In genomic region chr14:24630872-24631477, GRCh38 we compare ENCODE assay signal across 14 cellular contexts. TPM values are rescaled to one million over a fixed set of nuclear protein-coding genes. Genes with fewer than 3 reads are reported as not detected.
DNase-seq lines count a peak whose midpoint lies in the region; ATAC-seq and TF ChIP-seq lines count a peak whose summit lies in the region.
"Had no signal": no experiment of that assay in that cellular context is flagged by ENCODE, and none has a peak within 500 bp of the region (broad histone marks: within the 10 kb centered on the region; RNA-seq: fewer than 3 reads in every experiment).

No MANE protein-coding gene starts in this region.

- H3K4me1 ChIP-seq in HCT116 (ENCODE audit: control insufficient read depth in 1 of 2, insufficient read depth in 2 of 2, low read length in 2 of 2) (no peaks in the 10 kb centered on the region; a peak in 1 of 4 replicates), mammary epithelial cell (ENCODE audit: insufficient read depth, low read length) (no peaks in the 10 kb centered on the region), osteoblast (ENCODE audit: insufficient read depth, low read length) (no peaks in the 10 kb centered on the region)
- H3K4me1 ChIP-seq: heart left ventricle had no signal

- no peak for TF ChIP-seq POLR2A in HCT116 (IDR thresholded peaks at IDR 0.05; ENCODE audit: borderline replicate concordance, extremely low read depth, insufficient read depth, insufficient read length)

- H4K20me1 ChIP-seq in HCT116 (ENCODE audit: insufficient read depth) (no peaks in the 10 kb centered on the region), mammary epithelial cell (ENCODE audit: insufficient read depth, low read length) (no peaks in the 10 kb centered on the region), osteoblast (ENCODE audit: insufficient read depth, low read length) (no peaks in the 10 kb centered on the region)

- H3K27ac ChIP-seq in HCT116 (ENCODE audit: low read depth, low read length): no peak overlapping the region
- no peak overlapping the region for H3K27ac ChIP-seq in mammary epithelial cell (ENCODE audit: insufficient read depth, low read depth, low read length)
- H3K27ac ChIP-seq in osteoblast (ENCODE audit: low read depth, low read length): no peak overlapping the region
- H3K27ac ChIP-seq: heart left ventricle, thoracic aorta had no signal

- H3K9me3 ChIP-seq in HCT116 (ENCODE audit: control insufficient read depth in 1 of 2, insufficient read depth in 1 of 2, low read depth in 1 of 2, low read length in 2 of 2) (no peaks in the 10 kb centered on the region), mammary epithelial cell (replicated peaks; ENCODE audit: insufficient read depth, low read length) (no peaks in the 10 kb centered on the region), osteoblast (ENCODE audit: low read depth, low read length) (no peaks in the 10 kb centered on the region)
- H3K9me3 ChIP-seq: heart left ventricle, thoracic aorta had no signal

- H3K79me2 ChIP-seq in HCT116 (ENCODE audit: insufficient read depth, low read length) (no peaks in the 10 kb centered on the region), mammary epithelial cell (ENCODE audit: insufficient read depth, low read length) (no peaks in the 10 kb centered on the region), osteoblast (ENCODE audit: insufficient read depth, low read length) (no peaks in the 10 kb centered on the region)

- in situ Hi-C loops in mammary epithelial cell (cut with MboI; ENCODE audit: low sequenced_read_pairs in 2 of 2): no loop called here

- H3K36me3 ChIP-seq in HCT116 (ENCODE audit: control insufficient read depth in 1 of 2, insufficient read depth in 2 of 2, low read length in 2 of 2): no peaks in the 10 kb centered on the region
- H3K36me3 ChIP-seq in mammary epithelial cell (ENCODE audit: insufficient read depth, low read length): no peaks in the 10 kb centered on the region
- no peaks in the 10 kb centered on the region for H3K36me3 ChIP-seq in osteoblast (ENCODE audit: insufficient read depth, low read length)
- H3K36me3 ChIP-seq: heart left ventricle, thoracic aorta had no signal

- H3K4me1 Mint-ChIP-seq in nephron progenitor cell: no peaks in the 10 kb centered on the region
- H3K4me1 Mint-ChIP-seq: activated B cell treated with CpG ODN at 0.5 μM for 24 hours, brain had no signal

- no peaks in the 10 kb centered on the region for H3K9me2 ChIP-seq in HCT116 (ENCODE audit: insufficient read depth)

- no TSS peak for BruUV-seq in HCT116 (replicated peaks; lab: Mats Ljungman, UMichigan)
- no TSS peak for BruUV-seq in mammary epithelial cell (replicated peaks; lab: Mats Ljungman, UMichigan)

- no peak overlapping the region for H3K9ac ChIP-seq in HCT116 (ENCODE audit: low read length)
- H3K9ac ChIP-seq in mammary epithelial cell (ENCODE audit: insufficient read depth, low read length): no peak overlapping the region

- no peaks in the 10 kb centered on the region for H3K36me3 Mint-ChIP-seq in nephron progenitor cell (ENCODE audit: low read depth)
- H3K36me3 Mint-ChIP-seq: brain had no signal

- DNase-seq in HCT116 (ENCODE audit: low read depth, low spot score) (no peak), NCI-H226 (peak; percentile 36), mammary epithelial cell (peak; percentile 53), osteoblast (ENCODE audit: insufficient read length, low spot score, missing footprints) (peak; percentile 52), C1 segment of cervical spinal cord (lab: John Stamatoyannopoulos, UW) (no peak), NOMO-1 treated with dmso at 0.1 percent for 144 hours (lab: John Stamatoyannopoulos, UW; ENCODE audit: unreplicated experiment) (no peak), nephron progenitor cell (no peak)
- DNase-seq: activated B cell treated with CpG ODN at 0.5 μM for 24 hours, Karpas-422 had no signal

- H2AFZ ChIP-seq in HCT116 (ENCODE audit: low read depth, low read length, poor library complexity, severe bottlenecking) (no peak overlapping the region), mammary epithelial cell (ENCODE audit: low read depth, low read length) (peak overlapping the region; percentile 9), osteoblast (ENCODE audit: low read length) (no peak overlapping the region)

- H3K4me2 ChIP-seq in HCT116 (ENCODE audit: low read length) (no peak overlapping the region), mammary epithelial cell (ENCODE audit: insufficient read depth, low read depth, low read length) (no peak overlapping the region), osteoblast (ENCODE audit: insufficient read depth, low read length) (no peak overlapping the region)

- CTCF ChIA-PET in HCT116 (lab: Charles Lee): no interaction called here
- CTCF ChIA-PET in mammary epithelial cell (lab: Charles Lee; ENCODE audit: low non-redundant PET): no interaction called here

- H3K4me3 ChIP-seq in HCT116 (replicated peaks in 1 of 2; ENCODE audit: low read depth in 1 of 2, low read length in 2 of 2) (no peak overlapping the region), mammary epithelial cell (replicated peaks in 1 of 3; ENCODE audit: insufficient read depth in 1 of 3, low read depth in 2 of 3, low read length in 3 of 3) (no peak overlapping the region), osteoblast (ENCODE audit: insufficient read depth, low read length) (no peak overlapping the region)
- H3K4me3 ChIP-seq: heart left ventricle, thoracic aorta had no signal

- H3K9me3 Mint-ChIP-seq in nephron progenitor cell: peaks cover 8% of the 10 kb centered on the region
- H3K9me3 Mint-ChIP-seq: activated B cell treated with CpG ODN at 0.5 μM for 24 hours, brain had no signal

- dilution Hi-C loops in mammary epithelial cell (cut with HindIII; ENCODE audit: low sequenced_read_pairs): no loop called here

- TF ChIP-seq RAD21 in HCT116 (IDR thresholded peaks at IDR 0.05; ENCODE audit: low read depth): no peak

- WGBS in mammary epithelial cell (ENCODE audit: low coverage, missing lambda C conversion rate): 31% methylated on average over 6 of the region's 10 CpGs

- H3K4me3 Mint-ChIP-seq in nephron progenitor cell: no peak overlapping the region
- H3K4me3 Mint-ChIP-seq: activated B cell treated with CpG ODN at 0.5 μM for 24 hours, brain had no signal

- H3K27me3 Mint-ChIP-seq in nephron progenitor cell (ENCODE audit: low read depth, poor library complexity): peaks cover 7% of the 10 kb centered on the region
- H3K27me3 Mint-ChIP-seq: activated B cell treated with CpG ODN at 0.5 μM for 24 hours had no signal

- TF ChIP-seq CTCF in HCT116 (IDR thresholded peaks at IDR 0.05 in 2 of 3, conservative IDR thresholded peaks at IDR 0.05 in 1 of 3; ENCODE audit: borderline replicate concordance in 1 of 3, insufficient read depth in 1 of 3, low read depth in 2 of 3, low read length in 2 of 3): no peak
- no peak for TF ChIP-seq CTCF in mammary epithelial cell (conservative IDR thresholded peaks at IDR 0.05 in 1 of 2, IDR thresholded peaks at IDR 0.05 in 1 of 2; ENCODE audit: extremely low read depth in 1 of 2, insufficient read depth in 1 of 2, low read depth in 1 of 2, low read length in 2 of 2)
- no peak for TF ChIP-seq CTCF in osteoblast (IDR thresholded peaks at IDR 0.05; ENCODE audit: extremely low read depth, low read depth, low read length)
- no peak for TF ChIP-seq CTCF in nephron progenitor cell (IDR thresholded peaks at IDR 0.05)

- RAD21 ChIA-PET in HCT116 (lab: Charles Lee; ENCODE audit: low non-redundant PET in 1 of 2, low total read pairs in 2 of 2, uncharacterized antibody in 2 of 2, unreplicated experiment in 2 of 2): no interaction called here

- intact Hi-C loops in HCT116 (cut with micrococcal nuclease): no loop called here
- intact Hi-C loops in mammary epithelial cell (cut with micrococcal nuclease): no loop called here

- H3K27ac Mint-ChIP-seq in nephron progenitor cell: no peak overlapping the region
- H3K27ac Mint-ChIP-seq: activated B cell treated with CpG ODN at 0.5 μM for 24 hours, brain had no signal

- POLR2A ChIA-PET in HCT116 (lab: Charles Lee): no interaction called here

- H3K27me3 ChIP-seq in HCT116 (ENCODE audit: insufficient read depth, low read length): no peaks in the 10 kb centered on the region
- H3K27me3 ChIP-seq in mammary epithelial cell (ENCODE audit: insufficient read depth, low read length): no peaks in the 10 kb centered on the region
- no peaks in the 10 kb centered on the region for H3K27me3 ChIP-seq in osteoblast (ENCODE audit: insufficient read depth, low read length)

- ATAC-seq in HCT116 (no peak), HG03108 (IDR thresholded peaks at IDR 0.05; ENCODE audit: unreplicated experiment) (no peak)
- ATAC-seq: heart left ventricle had no signal

TF ChIP-seq in HCT116, 20 proteins besides CTCF, POLR2A, EP300 and RAD21:
- peak; percentile 49 for TF ChIP-seq TCF7L2 (IDR thresholded peaks at IDR 0.05; ENCODE audit: borderline replicate concordance, extremely low read depth, insufficient read depth, insufficient read length)
- no peak for TF ChIP-seq ZNF274 (IDR thresholded peaks at IDR 0.05; ENCODE audit: low read depth, low read length)

RNA-seq across cellular contexts. Expression of gene GZMB, which starts 3.0 kb away (rescaled TPM):
- total RNA-seq in HCT116 (2021; ENCODE audit: unreplicated experiment) (0.74 TPM), mammary epithelial cell (not detected), osteoblast (not detected in 2 replicates)
- polyA plus RNA-seq in HCT116 (2012): not detected in 2 replicates
- polyA plus RNA-seq in mammary epithelial cell: not detected
- not detected for polyA minus RNA-seq in mammary epithelial cell
- polyA plus RNA-seq: neural cell had no signal

RNA-seq across cellular contexts. Expression of gene GZMH, which starts 21.5 kb away (rescaled TPM):
- not detected for total RNA-seq in HCT116 (2021; ENCODE audit: unreplicated experiment)
- polyA plus RNA-seq in HCT116 (2012): not detected in 2 replicates
- total RNA-seq in mammary epithelial cell: not detected
- polyA plus RNA-seq in mammary epithelial cell: not detected
- not detected for polyA minus RNA-seq in mammary epithelial cell
- not detected in 2 replicates for total RNA-seq in osteoblast
- polyA plus RNA-seq: neural cell had no signal

RNA-seq across cellular contexts. Expression of gene CTSG, which starts 54.9 kb away (rescaled TPM):
- not detected for total RNA-seq in HCT116 (2021; ENCODE audit: unreplicated experiment)
- not detected in 2 replicates for polyA plus RNA-seq in HCT116 (2012)
- total RNA-seq in mammary epithelial cell: not detected
- polyA plus RNA-seq in mammary epithelial cell: not detected
- not detected for polyA minus RNA-seq in mammary epithelial cell
- not detected in 2 replicates for total RNA-seq in osteoblast
- total RNA-seq: activated B cell treated with CpG ODN at 0.5 μM for 24 hours had no signal
- polyA plus RNA-seq: neural cell had no signal

Comparison
In these comparisons a context has a peak if more than half of its experiments do, and no peak if none do; other contexts are left out.
1. DNase-seq: peak in NCI-H226 (single experiment), mammary epithelial cell (single experiment) and osteoblast (single experiment); none in HCT116 (single experiment), C1 segment of cervical spinal cord (0 of 14), NOMO-1 treated with dmso at 0.1 percent for 144 hours (single experiment) and nephron progenitor cell (single experiment).